ENCODE assay signal across 27 cellular contexts in the genomic region with DNA sequence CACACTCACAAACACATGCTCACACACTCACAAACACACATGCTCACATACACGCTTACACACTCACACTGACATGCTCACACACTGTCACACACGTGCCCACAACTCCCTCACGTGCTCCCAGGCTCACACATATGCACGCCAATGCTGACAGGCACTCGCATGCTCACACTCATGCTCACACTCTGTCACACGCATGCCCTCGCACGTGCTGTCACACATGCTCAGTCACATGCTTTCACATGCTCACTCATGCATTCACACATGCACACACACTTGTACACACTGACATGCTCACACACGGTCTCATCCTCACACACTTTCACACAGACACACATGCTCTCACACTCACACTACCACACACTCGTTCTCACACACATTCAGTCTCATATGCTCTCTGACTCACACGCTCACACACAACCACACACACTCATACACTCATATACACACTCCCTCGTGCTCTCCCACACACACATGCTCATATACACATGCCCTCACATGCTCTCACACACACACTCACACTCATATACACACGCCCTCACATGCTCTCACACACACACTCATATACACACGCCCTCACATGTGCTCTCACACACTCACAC. TPM values are rescaled to one million over a fixed set of nuclear protein-coding genes. Genes with fewer than 3 reads are reported as not detected.
"Had no signal": no experiment of that assay in that cellular context is flagged by ENCODE, and none has a peak within 500 bp of the region (broad histone marks: within the 10 kb centered on the region; RNA-seq: fewer than 3 reads in every experiment).

No MANE protein-coding gene starts in this region.

- ATAC-seq: activated CD8-positive, alpha-beta memory T cell treated with anti-CD3 and anti-CD28 coated beads, Interleukin-2, amount 10 ng/mL, durations not matched to agents 7 days and 5 days; Panc1; T-helper 17 cell had no signal

- H3K4me3 ChIP-seq: cardiac muscle cell had no signal

- H3K27me3 Mint-ChIP-seq: activated B cell treated with CpG ODN at 0.5 μM for 24 hours; activated CD4-positive, alpha-beta T cell treated with anti-CD3 and anti-CD28 coated beads, Interleukin-2, amount 10 ng/mL, durations not matched to agents 24 days and 14 days; activated CD8-positive, alpha-beta memory T cell treated with anti-CD3 and anti-CD28 coated beads, Interleukin-2, amount 10 ng/mL, durations not matched to agents 7 days and 5 days; activated naive CD8-positive, alpha-beta T cell treated with anti-CD3 and anti-CD28 coated beads for 36 hours had no signal

- H3K4me3 Mint-ChIP-seq: activated B cell treated with CpG ODN at 0.5 μM for 24 hours; activated CD4-positive, alpha-beta T cell treated with anti-CD3 and anti-CD28 coated beads, Interleukin-2, amount 10 ng/mL, durations not matched to agents 24 days and 14 days; activated CD8-positive, alpha-beta memory T cell treated with anti-CD3 and anti-CD28 coated beads, Interleukin-2, amount 10 ng/mL, durations not matched to agents 7 days and 5 days; activated naive CD4-positive, alpha-beta T cell treated with anti-CD3 and anti-CD28 coated beads, Interleukin-2, amount 10 ng/mL, durations not matched to agents 7 days and 5 days; activated naive CD8-positive, alpha-beta T cell treated with anti-CD3 and anti-CD28 coated beads for 36 hours; T-helper 17 cell had no signal

- H3K36me3 Mint-ChIP-seq: activated CD8-positive, alpha-beta memory T cell treated with anti-CD3 and anti-CD28 coated beads, Interleukin-2, amount 10 ng/mL, durations not matched to agents 7 days and 5 days; activated naive CD4-positive, alpha-beta T cell treated with anti-CD3 and anti-CD28 coated beads, Interleukin-2, amount 10 ng/mL, durations not matched to agents 7 days and 5 days; activated naive CD8-positive, alpha-beta T cell treated with anti-CD3 and anti-CD28 coated beads for 36 hours had no signal

- H3K27me3 ChIP-seq: brain microvascular endothelial cell, cardiac muscle cell had no signal

- H3K36me3 ChIP-seq: brain microvascular endothelial cell, cardiac muscle cell had no signal

- H3K9me3 Mint-ChIP-seq: activated B cell treated with CpG ODN at 0.5 μM for 24 hours; activated CD4-positive, alpha-beta T cell treated with anti-CD3 and anti-CD28 coated beads, Interleukin-2, amount 10 ng/mL, durations not matched to agents 24 days and 14 days; activated naive CD4-positive, alpha-beta T cell treated with anti-CD3 and anti-CD28 coated beads, Interleukin-2, amount 10 ng/mL, durations not matched to agents 7 days and 5 days; activated naive CD8-positive, alpha-beta T cell treated with anti-CD3 and anti-CD28 coated beads for 36 hours; activated T-helper 2 cell treated with anti-CD3 and anti-CD28 coated beads, Interferon-gamma antibody, Interleukin-2, Interleukin-4, amounts not matched to agents 10 μg/mL and 5 μg/mL and 100 μg/mL, durations not matched to agents 14 hours and 24 hours and 36 hours had no signal

- DNase-seq: activated B cell treated with CpG ODN at 0.5 μM for 24 hours; activated CD4-positive, alpha-beta T cell treated with anti-CD3 and anti-CD28 coated beads for 1 hour; activated CD4-positive, alpha-beta T cell treated with anti-CD3 and anti-CD28 coated beads, Interleukin-2, amount 10 ng/mL, durations not matched to agents 24 days and 14 days; activated CD4-positive, alpha-beta T cell treated with anti-CD3 and anti-CD28 coated beads, Interleukin-2, amount 50 U/mL, for 48 hours; activated CD8-positive, alpha-beta memory T cell treated with anti-CD3 and anti-CD28 coated beads, Interleukin-2, amount 10 ng/mL, durations not matched to agents 7 days and 5 days; activated gamma-delta T cell treated with Interleukin-2 at 50 U/mL for 16 hours; activated naive CD4-positive, alpha-beta T cell treated with anti-CD3 and anti-CD28 coated beads, Interleukin-2, amount 10 ng/mL, durations not matched to agents 7 days and 5 days; activated naive CD8-positive, alpha-beta T cell treated with anti-CD3 and anti-CD28 coated beads for 36 hours; activated T-cell treated with anti-CD3 and anti-CD28 coated beads, Interleukin-2, amount 50 U/mL, for 48 hours; brain microvascular endothelial cell; Karpas-422; MM.1S; NCI-H1105; NCI-H1436; NCI-H1694 treated with DMSO at 0.1 percent for 48 hours; NCI-H2029 treated with DMSO at 0.1 percent for 48 hours; NCI-H510A; NK-92 treated with Interleukin-12 subunit alpha and Interleukin-12 subunit beta, amount 100 ng/mL, for 24 hours; OCI-M1; RPMI8226; SHP77 treated with DMSO at 0.1 percent for 48 hours; T-helper 17 cell; T-helper 9 cell had no signal

- H3K4me1 Mint-ChIP-seq: activated CD4-positive, alpha-beta T cell treated with anti-CD3 and anti-CD28 coated beads, Interleukin-2, amount 10 ng/mL, durations not matched to agents 24 days and 14 days; activated CD8-positive, alpha-beta memory T cell treated with anti-CD3 and anti-CD28 coated beads, Interleukin-2, amount 10 ng/mL, durations not matched to agents 7 days and 5 days; activated naive CD4-positive, alpha-beta T cell treated with anti-CD3 and anti-CD28 coated beads, Interleukin-2, amount 10 ng/mL, durations not matched to agents 7 days and 5 days; activated naive CD8-positive, alpha-beta T cell treated with anti-CD3 and anti-CD28 coated beads for 36 hours; T-helper 17 cell had no signal

- H3K27ac ChIP-seq: brain microvascular endothelial cell, cardiac muscle cell had no signal

- H3K27ac Mint-ChIP-seq: activated B cell treated with CpG ODN at 0.5 μM for 24 hours; activated CD4-positive, alpha-beta T cell treated with anti-CD3 and anti-CD28 coated beads, Interleukin-2, amount 10 ng/mL, durations not matched to agents 24 days and 14 days; activated CD8-positive, alpha-beta memory T cell treated with anti-CD3 and anti-CD28 coated beads, Interleukin-2, amount 10 ng/mL, durations not matched to agents 7 days and 5 days; activated naive CD4-positive, alpha-beta T cell treated with anti-CD3 and anti-CD28 coated beads, Interleukin-2, amount 10 ng/mL, durations not matched to agents 7 days and 5 days; activated naive CD8-positive, alpha-beta T cell treated with anti-CD3 and anti-CD28 coated beads for 36 hours; activated T-helper 2 cell treated with anti-CD3 and anti-CD28 coated beads, Interferon-gamma antibody, Interleukin-2, Interleukin-4, amounts not matched to agents 10 μg/mL and 5 μg/mL and 100 μg/mL, durations not matched to agents 14 hours and 24 hours and 36 hours; T-helper 17 cell had no signal

RNA-seq across cellular contexts. Expression of a gene that starts 10.3 kb away (rescaled TPM):
- total RNA-seq: activated CD4-positive, alpha-beta T cell treated with anti-CD3 and anti-CD28 coated beads, Interleukin-2, amount 10 ng/mL, durations not matched to agents 24 days and 14 days; activated CD8-positive, alpha-beta memory T cell treated with anti-CD3 and anti-CD28 coated beads, Interleukin-2, amount 10 ng/mL, durations not matched to agents 7 days and 5 days; activated naive CD8-positive, alpha-beta T cell treated with anti-CD3 and anti-CD28 coated beads for 36 hours; activated T-helper 2 cell treated with anti-CD3 and anti-CD28 coated beads, Interferon-gamma antibody, Interleukin-2, Interleukin-4, amounts not matched to agents 10 μg/mL and 5 μg/mL and 100 μg/mL, durations not matched to agents 14 hours and 24 hours and 36 hours; SK-MEL-5 had no signal
